ENCODE assay signal across 1 cellular context in the genomic region with DNA sequence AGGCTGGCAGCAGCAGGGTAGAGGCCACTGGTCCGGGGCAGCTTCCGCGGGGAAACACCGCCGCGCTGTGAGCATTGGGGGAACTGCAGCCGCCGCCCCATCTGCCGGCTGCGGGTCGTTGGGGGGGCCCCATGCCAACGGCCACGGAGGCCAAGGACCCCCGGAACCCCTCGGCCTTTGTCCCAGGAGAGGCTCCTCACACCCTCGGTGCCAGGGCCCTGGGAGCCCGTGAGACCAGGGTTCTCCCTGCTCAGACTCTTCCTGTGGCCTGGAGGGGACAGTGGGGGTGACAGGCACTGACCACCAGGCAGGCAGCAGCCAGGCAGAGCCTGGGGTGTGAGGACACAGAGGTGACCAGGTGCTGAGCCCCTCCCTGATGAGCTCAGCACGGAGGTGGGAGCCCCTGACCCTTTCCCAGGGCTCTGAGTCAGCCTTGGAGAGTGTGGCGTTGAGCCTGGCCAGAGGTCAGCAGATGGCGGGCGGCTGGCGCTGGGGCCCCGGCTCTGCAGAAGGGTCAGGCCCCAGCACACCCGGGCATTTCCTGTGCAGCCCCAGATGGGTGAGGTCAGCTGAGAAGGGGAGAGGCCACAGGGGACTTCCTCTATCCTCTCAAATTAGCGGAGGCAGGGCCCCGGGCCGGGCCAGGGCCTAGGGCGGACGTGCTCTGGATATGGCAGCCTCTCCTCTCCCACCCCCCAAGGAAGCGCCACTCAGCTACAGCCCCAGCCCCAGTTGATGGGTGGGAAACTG.
TF ChIP-seq lines count a peak whose summit lies in the region.

No MANE protein-coding gene starts in this region.

TF ChIP-seq in K562, 482 proteins besides CTCF, POLR2A, EP300 and RAD21 (continues in another document):
- TF ChIP-seq, protein P1, sequence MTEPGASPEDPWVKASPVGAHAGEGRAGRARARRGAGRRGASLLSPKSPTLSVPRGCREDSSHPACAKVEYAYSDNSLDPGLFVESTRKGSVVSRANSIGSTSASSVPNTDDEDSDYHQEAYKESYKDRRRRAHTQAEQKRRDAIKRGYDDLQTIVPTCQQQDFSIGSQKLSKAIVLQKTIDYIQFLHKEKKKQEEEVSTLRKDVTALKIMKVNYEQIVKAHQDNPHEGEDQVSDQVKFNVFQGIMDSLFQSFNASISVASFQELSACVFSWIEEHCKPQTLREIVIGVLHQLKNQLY (CRISPR knock-in tag; conservative IDR thresholded peaks at IDR 0.05): no peak
- no peak for TF ChIP-seq HNRNPK (IDR thresholded peaks at IDR 0.05; ENCODE audit: low read depth, low read length, poor library complexity, severe bottlenecking)
- TF ChIP-seq, protein P2, sequence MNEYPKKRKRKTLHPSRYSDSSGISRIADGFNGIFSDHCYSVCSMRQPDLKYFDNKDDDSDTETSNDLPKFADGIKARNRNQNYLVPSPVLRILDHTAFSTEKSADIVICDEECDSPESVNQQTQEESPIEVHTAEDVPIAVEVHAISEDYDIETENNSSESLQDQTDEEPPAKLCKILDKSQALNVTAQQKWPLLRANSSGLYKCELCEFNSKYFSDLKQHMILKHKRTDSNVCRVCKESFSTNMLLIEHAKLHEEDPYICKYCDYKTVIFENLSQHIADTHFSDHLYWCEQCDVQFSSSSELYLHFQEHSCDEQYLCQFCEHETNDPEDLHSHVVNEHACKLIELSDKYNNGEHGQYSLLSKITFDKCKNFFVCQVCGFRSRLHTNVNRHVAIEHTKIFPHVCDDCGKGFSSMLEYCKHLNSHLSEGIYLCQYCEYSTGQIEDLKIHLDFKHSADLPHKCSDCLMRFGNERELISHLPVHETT (CRISPR knock-in tag; conservative IDR thresholded peaks at IDR 0.05 in 1 of 2, IDR thresholded peaks at IDR 0.05 in 1 of 2): peak in 1 of 2 experiments; percentile 72; a peak in 2 of 4 replicates
- peak; percentile 87 for TF ChIP-seq SPI1 (IDR thresholded peaks at IDR 0.05; ENCODE audit: borderline replicate concordance, low read depth, low read length)
- no peak for TF ChIP-seq TCF7L2 (IDR thresholded peaks at IDR 0.05; ENCODE audit: low read depth, low read length)
- no peak for TF ChIP-seq ZNF133 (CRISPR knock-in tag; IDR thresholded peaks at IDR 0.05)
- TF ChIP-seq DMBX1 (CRISPR knock-in tag; IDR thresholded peaks at IDR 0.05; ENCODE audit: borderline replicate concordance): 0 out of 2 replicates have a peak, but pooled peaks have one; percentile 43
- TF ChIP-seq, protein P3, sequence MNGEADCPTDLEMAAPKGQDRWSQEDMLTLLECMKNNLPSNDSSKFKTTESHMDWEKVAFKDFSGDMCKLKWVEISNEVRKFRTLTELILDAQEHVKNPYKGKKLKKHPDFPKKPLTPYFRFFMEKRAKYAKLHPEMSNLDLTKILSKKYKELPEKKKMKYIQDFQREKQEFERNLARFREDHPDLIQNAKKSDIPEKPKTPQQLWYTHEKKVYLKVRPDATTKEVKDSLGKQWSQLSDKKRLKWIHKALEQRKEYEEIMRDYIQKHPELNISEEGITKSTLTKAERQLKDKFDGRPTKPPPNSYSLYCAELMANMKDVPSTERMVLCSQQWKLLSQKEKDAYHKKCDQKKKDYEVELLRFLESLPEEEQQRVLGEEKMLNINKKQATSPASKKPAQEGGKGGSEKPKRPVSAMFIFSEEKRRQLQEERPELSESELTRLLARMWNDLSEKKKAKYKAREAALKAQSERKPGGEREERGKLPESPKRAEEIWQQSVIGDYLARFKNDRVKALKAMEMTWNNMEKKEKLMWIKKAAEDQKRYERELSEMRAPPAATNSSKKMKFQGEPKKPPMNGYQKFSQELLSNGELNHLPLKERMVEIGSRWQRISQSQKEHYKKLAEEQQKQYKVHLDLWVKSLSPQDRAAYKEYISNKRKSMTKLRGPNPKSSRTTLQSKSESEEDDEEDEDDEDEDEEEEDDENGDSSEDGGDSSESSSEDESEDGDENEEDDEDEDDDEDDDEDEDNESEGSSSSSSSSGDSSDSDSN (IDR thresholded peaks at IDR 0.05; ENCODE audit: borderline replicate concordance in 1 of 2, low read depth in 2 of 2, low read length in 2 of 2): 0 out of 4 replicates have a peak, but pooled peaks of 1 of the 2 experiments have one; percentile 12
- TF ChIP-seq, protein P4, sequence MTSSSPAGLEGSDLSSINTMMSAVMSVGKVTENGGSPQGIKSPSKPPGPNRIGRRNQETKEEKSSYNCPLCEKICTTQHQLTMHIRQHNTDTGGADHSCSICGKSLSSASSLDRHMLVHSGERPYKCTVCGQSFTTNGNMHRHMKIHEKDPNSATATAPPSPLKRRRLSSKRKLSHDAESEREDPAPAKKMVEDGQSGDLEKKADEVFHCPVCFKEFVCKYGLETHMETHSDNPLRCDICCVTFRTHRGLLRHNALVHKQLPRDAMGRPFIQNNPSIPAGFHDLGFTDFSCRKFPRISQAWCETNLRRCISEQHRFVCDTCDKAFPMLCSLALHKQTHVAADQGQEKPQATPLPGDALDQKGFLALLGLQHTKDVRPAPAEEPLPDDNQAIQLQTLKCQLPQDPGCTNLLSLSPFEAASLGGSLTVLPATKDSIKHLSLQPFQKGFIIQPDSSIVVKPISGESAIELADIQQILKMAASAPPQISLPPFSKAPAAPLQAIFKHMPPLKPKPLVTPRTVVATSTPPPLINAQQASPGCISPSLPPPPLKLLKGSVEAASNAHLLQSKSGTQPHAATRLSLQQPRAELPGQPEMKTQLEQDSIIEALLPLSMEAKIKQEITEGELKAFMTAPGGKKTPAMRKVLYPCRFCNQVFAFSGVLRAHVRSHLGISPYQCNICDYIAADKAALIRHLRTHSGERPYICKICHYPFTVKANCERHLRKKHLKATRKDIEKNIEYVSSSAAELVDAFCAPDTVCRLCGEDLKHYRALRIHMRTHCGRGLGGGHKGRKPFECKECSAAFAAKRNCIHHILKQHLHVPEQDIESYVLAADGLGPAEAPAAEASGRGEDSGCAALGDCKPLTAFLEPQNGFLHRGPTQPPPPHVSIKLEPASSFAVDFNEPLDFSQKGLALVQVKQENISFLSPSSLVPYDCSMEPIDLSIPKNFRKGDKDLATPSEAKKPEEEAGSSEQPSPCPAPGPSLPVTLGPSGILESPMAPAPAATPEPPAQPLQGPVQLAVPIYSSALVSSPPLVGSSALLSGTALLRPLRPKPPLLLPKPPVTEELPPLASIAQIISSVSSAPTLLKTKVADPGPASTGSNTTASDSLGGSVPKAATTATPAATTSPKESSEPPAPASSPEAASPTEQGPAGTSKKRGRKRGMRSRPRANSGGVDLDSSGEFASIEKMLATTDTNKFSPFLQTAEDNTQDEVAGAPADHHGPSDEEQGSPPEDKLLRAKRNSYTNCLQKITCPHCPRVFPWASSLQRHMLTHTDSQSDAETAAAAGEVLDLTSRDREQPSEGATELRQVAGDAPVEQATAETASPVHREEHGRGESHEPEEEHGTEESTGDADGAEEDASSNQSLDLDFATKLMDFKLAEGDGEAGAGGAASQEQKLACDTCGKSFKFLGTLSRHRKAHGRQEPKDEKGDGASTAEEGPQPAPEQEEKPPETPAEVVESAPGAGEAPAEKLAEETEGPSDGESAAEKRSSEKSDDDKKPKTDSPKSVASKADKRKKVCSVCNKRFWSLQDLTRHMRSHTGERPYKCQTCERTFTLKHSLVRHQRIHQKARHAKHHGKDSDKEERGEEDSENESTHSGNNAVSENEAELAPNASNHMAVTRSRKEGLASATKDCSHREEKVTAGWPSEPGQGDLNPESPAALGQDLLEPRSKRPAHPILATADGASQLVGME (CRISPR knock-in tag; IDR thresholded peaks at IDR 0.05): peak; percentile 42; the same call in 1 of the 2 replicates
- TF ChIP-seq SETDB1 (IDR thresholded peaks at IDR 0.05; ENCODE audit: low read length): peak; percentile 15
- TF ChIP-seq POLR3A (IDR thresholded peaks at IDR 0.05; ENCODE audit: borderline replicate concordance, extremely low read depth, insufficient read depth, insufficient read length): no peak
- TF ChIP-seq MEIS2 (IDR thresholded peaks at IDR 0.05; ENCODE audit: partially characterized antibody): no peak
- TF ChIP-seq PHF20 (IDR thresholded peaks at IDR 0.05; ENCODE audit: partially characterized antibody): peak; percentile 11
- no peak for TF ChIP-seq ZNF347 (CRISPR knock-in tag; IDR thresholded peaks at IDR 0.05; ENCODE audit: low read depth)
- peak; percentile 45 for TF ChIP-seq ELF1 (tag; IDR thresholded peaks at IDR 0.05)
- no peak for TF ChIP-seq BACH1 (tag; IDR thresholded peaks at IDR 0.05)
- no peak; the same call in 1 of the 2 replicates for TF ChIP-seq RNF2 (IDR thresholded peaks at IDR 0.05)
- TF ChIP-seq, protein P5, sequence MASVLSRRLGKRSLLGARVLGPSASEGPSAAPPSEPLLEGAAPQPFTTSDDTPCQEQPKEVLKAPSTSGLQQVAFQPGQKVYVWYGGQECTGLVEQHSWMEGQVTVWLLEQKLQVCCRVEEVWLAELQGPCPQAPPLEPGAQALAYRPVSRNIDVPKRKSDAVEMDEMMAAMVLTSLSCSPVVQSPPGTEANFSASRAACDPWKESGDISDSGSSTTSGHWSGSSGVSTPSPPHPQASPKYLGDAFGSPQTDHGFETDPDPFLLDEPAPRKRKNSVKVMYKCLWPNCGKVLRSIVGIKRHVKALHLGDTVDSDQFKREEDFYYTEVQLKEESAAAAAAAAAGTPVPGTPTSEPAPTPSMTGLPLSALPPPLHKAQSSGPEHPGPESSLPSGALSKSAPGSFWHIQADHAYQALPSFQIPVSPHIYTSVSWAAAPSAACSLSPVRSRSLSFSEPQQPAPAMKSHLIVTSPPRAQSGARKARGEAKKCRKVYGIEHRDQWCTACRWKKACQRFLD (CRISPR knock-in tag; IDR thresholded peaks at IDR 0.05): peak; percentile 94
- peak; percentile 40; the same call in 1 of the 2 replicates for TF ChIP-seq ZNF143 (CRISPR knock-in tag; IDR thresholded peaks at IDR 0.05)
- no peak for TF ChIP-seq ZNF436 (CRISPR knock-in tag; IDR thresholded peaks at IDR 0.05)
- TF ChIP-seq CREM (IDR thresholded peaks at IDR 0.05; ENCODE audit: low read depth): peak; percentile 45
- TF ChIP-seq KAT2B (IDR thresholded peaks at IDR 0.05; ENCODE audit: low read depth, low read length): no peak
- 0 out of 2 replicates have a peak, but pooled peaks have one; percentile 20 for TF ChIP-seq HDGF (IDR thresholded peaks at IDR 0.05)
- TF ChIP-seq ZNF584 (CRISPR knock-in tag; IDR thresholded peaks at IDR 0.05; ENCODE audit: low read depth): no peak
- TF ChIP-seq ZNF146 (CRISPR knock-in tag; IDR thresholded peaks at IDR 0.05; ENCODE audit: unreplicated experiment): no peak
- TF ChIP-seq TGIF2 (CRISPR knock-in tag; IDR thresholded peaks at IDR 0.05): no peak
- TF ChIP-seq POLR2B (IDR thresholded peaks at IDR 0.05; ENCODE audit: low read depth, partially characterized antibody): no peak
- TF ChIP-seq, protein P6, sequence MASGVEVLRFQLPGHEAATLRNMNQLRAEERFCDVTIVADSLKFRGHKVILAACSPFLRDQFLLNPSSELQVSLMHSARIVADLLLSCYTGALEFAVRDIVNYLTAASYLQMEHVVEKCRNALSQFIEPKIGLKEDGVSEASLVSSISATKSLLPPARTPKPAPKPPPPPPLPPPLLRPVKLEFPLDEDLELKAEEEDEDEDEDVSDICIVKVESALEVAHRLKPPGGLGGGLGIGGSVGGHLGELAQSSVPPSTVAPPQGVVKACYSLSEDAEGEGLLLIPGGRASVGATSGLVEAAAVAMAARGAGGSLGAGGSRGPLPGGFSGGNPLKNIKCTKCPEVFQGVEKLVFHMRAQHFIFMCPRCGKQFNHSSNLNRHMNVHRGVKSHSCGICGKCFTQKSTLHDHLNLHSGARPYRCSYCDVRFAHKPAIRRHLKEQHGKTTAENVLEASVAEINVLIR (CRISPR knock-in tag; IDR thresholded peaks at IDR 0.05): peak; percentile 20; the same call in 1 of the 2 replicates
- TF ChIP-seq ZNF121 (CRISPR knock-in tag; conservative IDR thresholded peaks at IDR 0.05): no peak
- TF ChIP-seq NR2C2 (CRISPR knock-in tag; IDR thresholded peaks at IDR 0.05): no peak
- peak; percentile 90 for TF ChIP-seq NR2C2 (tag; IDR thresholded peaks at IDR 0.05)
- peak; percentile 29 for TF ChIP-seq MTA1 (IDR thresholded peaks at IDR 0.05; ENCODE audit: borderline replicate concordance)
- no peak for TF ChIP-seq TBP (optimal IDR thresholded peaks at IDR 0.05; ENCODE audit: low read depth, low read length)
- peak; percentile 72; the same call in 1 of the 2 replicates for TF ChIP-seq KLF13 (tag; IDR thresholded peaks at IDR 0.05; ENCODE audit: borderline replicate concordance, low read depth)
- TF ChIP-seq EZH2 (IDR thresholded peaks at IDR 0.05; ENCODE audit: borderline replicate concordance, low read depth, low read length): no peak
- TF ChIP-seq SP1 (CRISPR knock-in tag; IDR thresholded peaks at IDR 0.05): peak; percentile 72
- TF ChIP-seq ZFP36 (IDR thresholded peaks at IDR 0.05; ENCODE audit: low read depth, low read length, partially characterized antibody): no peak
- TF ChIP-seq, protein P7, sequence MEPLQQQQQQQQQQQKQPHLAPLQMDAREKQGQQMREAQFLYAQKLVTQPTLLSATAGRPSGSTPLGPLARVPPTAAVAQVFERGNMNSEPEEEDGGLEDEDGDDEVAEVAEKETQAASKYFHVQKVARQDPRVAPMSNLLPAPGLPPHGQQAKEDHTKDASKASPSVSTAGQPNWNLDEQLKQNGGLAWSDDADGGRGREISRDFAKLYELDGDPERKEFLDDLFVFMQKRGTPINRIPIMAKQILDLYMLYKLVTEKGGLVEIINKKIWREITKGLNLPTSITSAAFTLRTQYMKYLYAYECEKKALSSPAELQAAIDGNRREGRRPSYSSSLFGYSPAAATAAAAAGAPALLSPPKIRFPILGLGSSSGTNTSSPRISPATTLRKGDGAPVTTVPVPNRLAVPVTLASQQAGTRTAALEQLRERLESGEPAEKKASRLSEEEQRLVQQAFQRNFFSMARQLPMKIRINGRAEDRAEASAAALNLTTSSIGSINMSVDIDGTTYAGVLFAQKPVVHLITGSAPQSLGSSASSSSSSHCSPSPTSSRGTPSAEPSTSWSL (CRISPR knock-in tag; IDR thresholded peaks at IDR 0.05; ENCODE audit: borderline replicate concordance): no peak
- TF ChIP-seq, protein P8, sequence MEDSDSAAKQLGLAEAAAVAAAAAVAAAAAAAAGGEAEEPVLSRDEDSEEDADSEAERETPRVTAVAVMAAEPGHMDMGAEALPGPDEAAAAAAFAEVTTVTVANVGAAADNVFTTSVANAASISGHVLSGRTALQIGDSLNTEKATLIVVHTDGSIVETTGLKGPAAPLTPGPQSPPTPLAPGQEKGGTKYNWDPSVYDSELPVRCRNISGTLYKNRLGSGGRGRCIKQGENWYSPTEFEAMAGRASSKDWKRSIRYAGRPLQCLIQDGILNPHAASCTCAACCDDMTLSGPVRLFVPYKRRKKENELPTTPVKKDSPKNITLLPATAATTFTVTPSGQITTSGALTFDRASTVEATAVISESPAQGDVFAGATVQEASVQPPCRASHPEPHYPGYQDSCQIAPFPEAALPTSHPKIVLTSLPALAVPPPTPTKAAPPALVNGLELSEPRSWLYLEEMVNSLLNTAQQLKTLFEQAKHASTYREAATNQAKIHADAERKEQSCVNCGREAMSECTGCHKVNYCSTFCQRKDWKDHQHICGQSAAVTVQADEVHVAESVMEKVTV (CRISPR knock-in tag; IDR thresholded peaks at IDR 0.05): peak; percentile 56; the same call in 1 of the 2 replicates
- TF ChIP-seq, protein P9, sequence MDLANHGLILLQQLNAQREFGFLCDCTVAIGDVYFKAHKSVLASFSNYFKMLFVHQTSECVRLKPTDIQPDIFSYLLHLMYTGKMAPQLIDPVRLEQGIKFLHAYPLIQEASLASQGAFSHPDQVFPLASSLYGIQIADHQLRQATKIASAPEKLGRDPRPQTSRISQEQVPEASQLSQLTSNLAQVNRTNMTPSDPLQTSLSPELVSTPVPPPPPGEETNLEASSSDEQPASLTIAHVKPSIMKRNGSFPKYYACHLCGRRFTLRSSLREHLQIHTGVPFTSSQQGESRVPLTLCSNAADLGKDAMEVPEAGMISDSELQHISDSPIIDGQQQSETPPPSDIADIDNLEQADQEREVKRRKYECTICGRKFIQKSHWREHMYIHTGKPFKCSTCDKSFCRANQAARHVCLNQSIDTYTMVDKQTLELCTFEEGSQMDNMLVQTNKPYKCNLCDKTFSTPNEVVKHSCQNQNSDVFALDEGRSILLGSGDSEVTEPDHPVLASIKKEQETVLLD (IDR thresholded peaks at IDR 0.05): peak; percentile 35; the same call in 1 of the 2 replicates
- TF ChIP-seq EGR1 (conservative IDR thresholded peaks at IDR 0.05): peak; percentile 11; the same call in 1 of the 2 replicates
